8 cellular contexts compared by ENCODE assay signal in the genomic region with DNA sequence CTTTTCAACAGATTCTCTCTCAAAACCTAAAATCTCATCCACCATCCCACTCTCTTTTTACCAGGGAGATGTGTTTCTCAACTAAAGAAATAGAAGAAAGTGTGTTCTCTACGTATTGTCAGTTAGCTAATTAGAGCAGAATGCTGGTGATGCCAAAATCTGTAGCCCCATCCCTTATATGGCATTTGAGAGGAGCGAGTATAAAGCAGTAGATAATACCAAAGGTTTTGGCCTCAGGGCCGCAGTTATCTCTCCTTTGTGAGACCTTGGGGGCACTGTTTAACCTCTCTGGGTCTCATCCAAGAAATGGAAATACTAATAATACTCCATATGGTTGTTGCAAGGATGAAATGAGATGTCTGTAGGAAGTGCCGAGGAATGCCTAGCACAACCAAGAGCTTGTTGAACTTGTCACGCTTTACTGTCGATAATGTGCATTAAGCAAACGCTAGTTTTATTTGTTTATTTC. TPM values are rescaled to one million over a fixed set of nuclear protein-coding genes. Genes with fewer than 3 reads are reported as not detected.
A peak's percentile ranks its signal among the peaks of the same experiment; 100 is the strongest.
DNase-seq lines count a peak whose midpoint lies in the region; ATAC-seq and TF ChIP-seq lines count a peak whose summit lies in the region.

No MANE protein-coding gene starts in this region.

- ATAC-seq in HG02938 (IDR thresholded peaks at IDR 0.05; ENCODE audit: unreplicated experiment) (peak; percentile 6), Right ventricle myocardium superior (ENCODE audit: poor library complexity) (peak; percentile 11)

- no peak for TF ChIP-seq EP300 in sigmoid colon (IDR thresholded peaks at IDR 0.05)

- H3K36me3 ChIP-seq in WERI-Rb-1: peaks cover 31% of the 10 kb centered on the region
- H3K36me3 ChIP-seq in sigmoid colon: peaks cover 0 to 15% (median 0%) of the 10 kb centered on the region in 4 donors

- TF ChIP-seq POLR2A in sigmoid colon (IDR thresholded peaks at IDR 0.05): no peak

- WGBS in sigmoid colon, 2 donors: 1 to 5% methylated on average over 7 of the region's 7 CpGs

- intact Hi-C loops in Right ventricle myocardium superior (cut with DNase I): no loop called here
- intact Hi-C loops in sigmoid colon (cut with DNase I): loop anchor here (5.0 to 10.0 kb wide), 5 partner anchors 82 to 726 kb away; partner anchors contain the start of genes HBP1, LAMB1 and PNPLA8

- H3K4me3 ChIP-seq in WERI-Rb-1 (ENCODE audit: low read depth, low read length): peak overlapping the region; percentile 85
- H3K4me3 ChIP-seq in sigmoid colon: peak overlapping the region; percentile 73 to 93 (median 78)

- TF ChIP-seq CTCF in WERI-Rb-1 (IDR thresholded peaks at IDR 0.05; ENCODE audit: low read depth, low read length) (no peak), sigmoid colon (IDR thresholded peaks at IDR 0.05) (no peak)

- H3K27ac ChIP-seq in WERI-Rb-1 (peak overlapping the region; percentile 93), sigmoid colon (peak overlapping the region; percentile 90 to 98 (median 95))

- DNase-seq in NCI-H510A treated with DMSO at 0.1 percent for 48 hours (lab: John Stamatoyannopoulos, UW) (peak; percentile 70), NCI-H510A (lab: John Stamatoyannopoulos, UW) (no peak), WERI-Rb-1 (no peak), Right ventricle myocardium superior (no peak), sigmoid colon (no peak), dermis blood vessel endothelial cell (no peak)
- no peak for DNase-seq in activated CD4-positive, CD25-positive, alpha-beta regulatory T cell treated with anti-CD3 and anti-CD28 coated beads, Interleukin-2, amount 50 U/mL, for 72 hours

- peaks cover 0 to 46% (median 37%) of the 10 kb centered on the region in 4 donors for H3K4me1 ChIP-seq in sigmoid colon

- no peaks in the 10 kb centered on the region for H3K27me3 ChIP-seq in WERI-Rb-1 (ENCODE audit: insufficient read depth, low read depth, severe bottlenecking)
- H3K27me3 ChIP-seq in sigmoid colon: no peaks in the 10 kb centered on the region

- H3K9me3 ChIP-seq in WERI-Rb-1 (ENCODE audit: severe bottlenecking): no peaks in the 10 kb centered on the region
- no peaks in the 10 kb centered on the region for H3K9me3 ChIP-seq in sigmoid colon

RNA-seq across cellular contexts. Expression of gene DLD, which starts 0.5 kb away (rescaled TPM):
- total RNA-seq in Right ventricle myocardium superior (318 TPM), sigmoid colon (100 to 1,000 TPM in 3 of 4 donors, 10 to 100 TPM in 1; 97.2 to 446 (median 124) TPM), dermis blood vessel endothelial cell (53.8 and 151 TPM in 2 replicates)
- 100 to 1,000 TPM in 2 of 3 donors, 10 to 100 TPM in 1; 82.3 to 127 (median 111) TPM for polyA plus RNA-seq in sigmoid colon
